Comparison of ENCODE assay signal across 1 cellular context in genomic region chr14:24431569-24432258, GRCh38.
A peak's percentile ranks its signal among the peaks of the same experiment; 100 is the strongest.
TF ChIP-seq lines count a peak whose summit lies in the region.

No MANE protein-coding gene starts in this region.

TF ChIP-seq in HepG2, 621 proteins besides CTCF, POLR2A, EP300 and RAD21 (continued from another document and continues in another):
- TF ChIP-seq ZNF337 (CRISPR knock-in tag; IDR thresholded peaks at IDR 0.05; ENCODE audit: borderline replicate concordance, low read depth): no peak
- peak; percentile 74; the same call in 1 of the 2 replicates for TF ChIP-seq PRDM15 (CRISPR knock-in tag; IDR thresholded peaks at IDR 0.05)
- no peak; the same call in 1 of the 2 replicates for TF ChIP-seq FOXP4 (CRISPR knock-in tag; IDR thresholded peaks at IDR 0.05)
- no peak for TF ChIP-seq ZXDC (CRISPR knock-in tag; IDR thresholded peaks at IDR 0.05)
- no peak for TF ChIP-seq ZSCAN21 (CRISPR knock-in tag; IDR thresholded peaks at IDR 0.05; ENCODE audit: borderline replicate concordance)
- no peak for TF ChIP-seq MLX (CRISPR knock-in tag; IDR thresholded peaks at IDR 0.05)
- TF ChIP-seq STAT5B (CRISPR knock-in tag; IDR thresholded peaks at IDR 0.05): no peak; the same call in 1 of the 2 replicates
- peak; percentile 99 for TF ChIP-seq SSRP1 (CRISPR knock-in tag; IDR thresholded peaks at IDR 0.05)
- peak; percentile 75 for TF ChIP-seq THAP11 (CRISPR knock-in tag; IDR thresholded peaks at IDR 0.05)
- TF ChIP-seq SNRNP70 (IDR thresholded peaks at IDR 0.05; ENCODE audit: low read depth, low read length): no peak
- TF ChIP-seq ZNF644 (CRISPR knock-in tag; IDR thresholded peaks at IDR 0.05; ENCODE audit: low read depth): no peak
- TF ChIP-seq SP140L (CRISPR knock-in tag; IDR thresholded peaks at IDR 0.05; ENCODE audit: borderline replicate concordance): peak; percentile 29; the same call in 1 of the 2 replicates
- TF ChIP-seq ZNF670 (CRISPR knock-in tag; IDR thresholded peaks at IDR 0.05; ENCODE audit: borderline replicate concordance): no peak
- no peak for TF ChIP-seq ATM (IDR thresholded peaks at IDR 0.05; ENCODE audit: borderline replicate concordance)
- no peak for TF ChIP-seq CBX5 (CRISPR knock-in tag; IDR thresholded peaks at IDR 0.05; ENCODE audit: borderline replicate concordance)
- TF ChIP-seq ARNT2 (CRISPR knock-in tag; IDR thresholded peaks at IDR 0.05; ENCODE audit: low read depth): no peak
- TF ChIP-seq POLR2AphosphoS2 (IDR thresholded peaks at IDR 0.05; ENCODE audit: low read depth, low read length): no peak
- no peak for TF ChIP-seq ZNF549 (CRISPR knock-in tag; IDR thresholded peaks at IDR 0.05)
- peak; percentile 72; the same call in 1 of the 2 replicates for TF ChIP-seq PAX8 (CRISPR knock-in tag; IDR thresholded peaks at IDR 0.05; ENCODE audit: borderline replicate concordance)
- TF ChIP-seq TEAD3 (CRISPR knock-in tag; optimal IDR thresholded peaks at IDR 0.05; ENCODE audit: borderline replicate concordance): no peak
- TF ChIP-seq ZNF30 (CRISPR knock-in tag; IDR thresholded peaks at IDR 0.05): no peak
- no peak for TF ChIP-seq MXD4 (CRISPR knock-in tag; IDR thresholded peaks at IDR 0.05)
- TF ChIP-seq ZNF749 (CRISPR knock-in tag; IDR thresholded peaks at IDR 0.05; ENCODE audit: borderline replicate concordance): no peak
- TF ChIP-seq FOXK2 (IDR thresholded peaks at IDR 0.05): no peak
- TF ChIP-seq FLYWCH1 (CRISPR knock-in tag; IDR thresholded peaks at IDR 0.05): no peak
- TF ChIP-seq, protein P1, sequence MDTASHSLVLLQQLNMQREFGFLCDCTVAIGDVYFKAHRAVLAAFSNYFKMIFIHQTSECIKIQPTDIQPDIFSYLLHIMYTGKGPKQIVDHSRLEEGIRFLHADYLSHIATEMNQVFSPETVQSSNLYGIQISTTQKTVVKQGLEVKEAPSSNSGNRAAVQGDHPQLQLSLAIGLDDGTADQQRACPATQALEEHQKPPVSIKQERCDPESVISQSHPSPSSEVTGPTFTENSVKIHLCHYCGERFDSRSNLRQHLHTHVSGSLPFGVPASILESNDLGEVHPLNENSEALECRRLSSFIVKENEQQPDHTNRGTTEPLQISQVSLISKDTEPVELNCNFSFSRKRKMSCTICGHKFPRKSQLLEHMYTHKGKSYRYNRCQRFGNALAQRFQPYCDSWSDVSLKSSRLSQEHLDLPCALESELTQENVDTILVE (CRISPR knock-in tag; IDR thresholded peaks at IDR 0.05): peak; percentile 87
- no peak for TF ChIP-seq KIAA2018 (CRISPR knock-in tag; IDR thresholded peaks at IDR 0.05; ENCODE audit: borderline replicate concordance)
- TF ChIP-seq SNAPC2 (CRISPR knock-in tag; IDR thresholded peaks at IDR 0.05): no peak
- no peak for TF ChIP-seq ZNF33B (CRISPR knock-in tag; IDR thresholded peaks at IDR 0.05)
- TF ChIP-seq ZNF687 (CRISPR knock-in tag; IDR thresholded peaks at IDR 0.05): peak; percentile 85
- no peak for TF ChIP-seq ZNF282 (IDR thresholded peaks at IDR 0.05; ENCODE audit: partially characterized antibody)
- no peak; the same call in 1 of the 2 replicates for TF ChIP-seq KLF6 (CRISPR knock-in tag; IDR thresholded peaks at IDR 0.05)
- TF ChIP-seq ZSCAN9 (CRISPR knock-in tag; IDR thresholded peaks at IDR 0.05; ENCODE audit: borderline replicate concordance): no peak
- no peak; the same call in 1 of the 2 replicates for TF ChIP-seq KLF13 (CRISPR knock-in tag; IDR thresholded peaks at IDR 0.05)
- no peak for TF ChIP-seq DMAP1 (CRISPR knock-in tag; IDR thresholded peaks at IDR 0.05)
- TF ChIP-seq YEATS2 (CRISPR knock-in tag; IDR thresholded peaks at IDR 0.05; ENCODE audit: borderline replicate concordance): peak; percentile 63; the same call in 1 of the 2 replicates
